ENCODE assay signal across 11 cellular contexts in the genomic region with DNA sequence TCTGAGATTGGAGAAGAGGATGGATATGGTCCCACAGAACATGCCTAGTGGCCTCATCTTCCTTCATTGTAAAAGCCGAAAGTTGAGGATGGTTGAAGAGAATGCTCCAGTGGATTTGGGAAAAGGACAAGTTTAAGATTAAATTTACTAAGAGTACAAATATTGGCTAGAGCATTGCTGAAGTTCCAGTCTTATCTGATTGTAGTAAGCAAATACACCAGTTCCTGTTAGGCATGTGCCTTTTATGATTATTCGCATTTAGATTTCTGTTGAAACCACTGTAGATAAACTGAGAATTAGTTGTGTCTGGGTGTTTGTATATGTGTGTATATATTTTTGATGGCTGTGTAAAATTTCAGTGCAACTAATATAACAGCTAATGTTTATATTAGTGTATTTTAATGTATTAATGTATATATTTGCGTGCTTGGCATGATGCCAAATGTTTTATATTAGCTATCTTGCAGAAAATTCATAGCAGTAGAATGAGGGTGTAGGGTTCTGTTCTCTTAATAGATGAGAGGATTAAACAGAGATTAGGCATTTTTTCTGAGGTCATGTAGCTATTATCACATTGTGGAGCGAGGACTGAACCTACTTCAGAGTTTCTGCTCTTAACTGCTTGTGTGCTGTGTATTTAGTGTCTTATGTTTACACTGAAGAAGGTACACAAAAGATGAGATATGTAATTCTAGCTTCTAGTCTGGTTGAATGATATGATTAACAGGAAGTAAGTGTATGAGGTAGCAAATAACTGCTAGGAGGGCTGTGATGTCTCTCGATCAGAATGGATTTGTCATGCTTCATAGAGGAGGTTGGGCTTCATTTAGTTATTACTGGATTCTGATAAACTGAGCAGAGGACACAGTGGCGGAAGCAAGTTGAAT. TPM values are rescaled to one million over a fixed set of nuclear protein-coding genes. Genes with fewer than 3 reads are reported as not detected.
DNase-seq lines count a peak whose midpoint lies in the region; ATAC-seq and TF ChIP-seq lines count a peak whose summit lies in the region.
"Had no signal": no experiment of that assay in that cellular context is flagged by ENCODE, and none has a peak within 500 bp of the region (broad histone marks: within the 10 kb centered on the region; RNA-seq: fewer than 3 reads in every experiment).

No MANE protein-coding gene starts in this region.

- peak overlapping the region in 3 of 5 experiments; percentile 18 to 51 (median 19) for H3K27ac Mint-ChIP-seq in brain

- TF ChIP-seq CTCF in brain (conservative IDR thresholded peaks at IDR 0.05) (no peak), osteoblast (IDR thresholded peaks at IDR 0.05; ENCODE audit: extremely low read depth, low read depth, low read length) (no peak)

- no peak overlapping the region for H2AFZ ChIP-seq in osteoblast (ENCODE audit: low read length)
- H2AFZ ChIP-seq: parathyroid adenoma had no signal

- H3K4me2 ChIP-seq in osteoblast (ENCODE audit: insufficient read depth, low read length), result no peak overlapping the region

- no peaks in the 10 kb centered on the region for H3K9me3 Mint-ChIP-seq in brain

- H3K27me3 ChIP-seq in osteoblast (ENCODE audit: insufficient read depth, low read length), result no peaks in the 10 kb centered on the region

- H3K79me2 ChIP-seq in osteoblast (ENCODE audit: insufficient read depth, low read length), result peaks cover 2% of the 10 kb centered on the region
- H3K79me2 ChIP-seq: parathyroid adenoma had no signal

- ATAC-seq in GM21381 (IDR thresholded peaks at IDR 0.05; ENCODE audit: unreplicated experiment) (no peak), GM19023 (IDR thresholded peaks at IDR 0.05; ENCODE audit: unreplicated experiment) (no peak)

- H3K36me3 Mint-ChIP-seq in brain, result peaks cover 59% of the 10 kb centered on the region

- peak overlapping the region; percentile 43 for H3K27ac ChIP-seq in osteoblast (ENCODE audit: low read depth, low read length)
- H3K27ac ChIP-seq: parathyroid adenoma had no signal

- peaks cover 6% of the 10 kb centered on the region for H4K20me1 ChIP-seq in osteoblast (ENCODE audit: insufficient read depth, low read length)

- no peak overlapping the region for H3K4me3 Mint-ChIP-seq in brain

- H3K4me1 Mint-ChIP-seq in brain, result no peaks in the 10 kb centered on the region

- H3K4me3 ChIP-seq in osteoblast (ENCODE audit: insufficient read depth, low read length), result no peak overlapping the region

- H3K36me3 ChIP-seq in osteoblast (ENCODE audit: insufficient read depth, low read length), result peaks cover 64% of the 10 kb centered on the region

- DNase-seq in NCI-H2107 treated with DMSO at 0.1 percent for 48 hours (lab: John Stamatoyannopoulos, UW; ENCODE audit: unreplicated experiment) (peak; percentile 28), NCI-H2107 (lab: John Stamatoyannopoulos, UW) (no peak), NCI-H2196 (lab: John Stamatoyannopoulos, UW; ENCODE audit: unreplicated experiment) (peak; percentile 59), osteoblast (ENCODE audit: insufficient read length, low spot score, missing footprints) (no peak), NAMALWA (ENCODE audit: low spot score) (no peak)
- DNase-seq: ACHN, anterior cingulate cortex had no signal

- no peaks in the 10 kb centered on the region for H3K9me3 ChIP-seq in osteoblast (ENCODE audit: low read depth, low read length)

- no peaks in the 10 kb centered on the region for H3K27me3 Mint-ChIP-seq in brain

- peaks cover 10% of the 10 kb centered on the region for H3K4me1 ChIP-seq in osteoblast (ENCODE audit: insufficient read depth, low read length)
- H3K4me1 ChIP-seq: parathyroid adenoma had no signal

RNA-seq across cellular contexts. Expression of gene FKBP3, which starts 21.2 kb away (rescaled TPM):
- polyA plus RNA-seq in brain (ENCODE audit: insufficient read depth, low read depth, low replicate concordance), result 76.2 TPM
- 17.4 and 17.7 TPM in 2 replicates for total RNA-seq in osteoblast

RNA-seq across cellular contexts. Expression of gene FANCM, which starts 22.6 kb away (rescaled TPM):
- polyA plus RNA-seq in brain (ENCODE audit: insufficient read depth, low read depth, low replicate concordance), result 1.6 TPM
- 6.2 and 6.8 TPM in 2 replicates for total RNA-seq in osteoblast

RNA-seq across cellular contexts. Expression of gene PRPF39, which starts 29.2 kb away (rescaled TPM):
- 3.5 TPM for polyA plus RNA-seq in brain (ENCODE audit: insufficient read depth, low read depth, low replicate concordance)
- total RNA-seq in osteoblast, result 35.1 and 35.9 TPM in 2 replicates

Comparison
In these comparisons a context has a peak if more than half of its experiments do, and no peak if none do; other contexts are left out.
1. DNase-seq: peak in NCI-H2107 treated with DMSO at 0.1 percent for 48 hours (single experiment) and NCI-H2196 (single experiment); none in NCI-H2107 (single experiment), osteoblast (single experiment) and NAMALWA (single experiment).